8 cellular contexts compared by ENCODE assay signal in the genomic region with DNA sequence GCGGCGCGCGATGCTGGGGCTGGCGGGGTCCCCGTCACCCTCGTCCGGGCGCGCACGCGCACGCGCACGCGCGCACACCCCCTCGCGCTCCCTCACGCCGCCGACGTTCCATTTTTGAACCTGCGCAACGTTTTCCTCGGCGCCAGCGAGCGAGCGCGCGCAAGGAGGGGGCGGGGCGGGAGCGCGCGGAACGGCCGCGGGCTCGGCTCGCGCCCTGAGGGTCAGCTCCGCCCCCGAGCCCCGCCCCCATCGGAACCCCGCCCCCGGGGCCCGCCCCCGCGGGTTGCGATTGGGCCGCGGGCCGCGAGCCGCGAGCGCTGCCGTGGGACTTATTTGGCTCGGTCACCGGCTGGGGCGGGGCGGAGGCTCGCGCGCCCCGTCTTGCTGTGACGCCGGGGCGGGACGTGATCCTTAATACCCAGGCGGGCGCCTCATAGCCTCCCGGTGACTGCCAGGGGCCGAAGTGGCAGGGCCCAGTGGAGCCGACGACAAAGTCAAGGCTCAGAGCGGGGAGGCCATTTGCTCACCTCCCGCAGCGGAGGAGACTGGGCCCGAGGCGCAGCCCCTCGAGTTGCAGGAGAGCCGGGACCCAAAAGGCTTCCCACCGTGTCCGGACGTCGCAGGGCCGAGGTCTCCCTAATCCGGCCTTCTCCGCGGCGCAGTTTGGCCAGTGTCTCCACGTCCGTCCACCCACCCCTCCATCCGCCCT. TPM values are rescaled to one million over a fixed set of nuclear protein-coding genes. Genes with fewer than 3 reads are reported as not detected.
DNase-seq lines count a peak whose midpoint lies in the region; ATAC-seq, FAIRE-seq and TF ChIP-seq lines count a peak whose summit lies in the region.

Gene CBX7, minus strand, starts transcription at position 170 of the 709 bp plus-strand sequence. CDS start 236 bp downstream, outside the sequence.

- H3K27ac ChIP-seq in SU-DHL-6 (ENCODE audit: low read depth, low read length) = no peak within 1 kb of the TSS
- H3K27ac ChIP-seq in parathyroid adenoma = peak within 1 kb of the TSS; percentile 88
- H3K27ac ChIP-seq in tibial nerve = peak within 1 kb of the TSS; percentile 97 to 100 (median 99)

- TF ChIP-seq POLR2A in H54 (IDR thresholded peaks at IDR 0.05; ENCODE audit: low read depth, low read length) = peak; percentile 34; the same call in 1 of the 2 replicates
- TF ChIP-seq POLR2A in tibial nerve (IDR thresholded peaks at IDR 0.05) = peak; percentile 93 to 96

- H3K36me3 Mint-ChIP-seq in activated naive CD8-positive, alpha-beta T cell treated with anti-CD3 and anti-CD28 coated beads for 36 hours = peaks cover 1% of the 10 kb centered on the region

- peaks cover 17% of the 10 kb centered on the region for H3K27me3 Mint-ChIP-seq in activated naive CD8-positive, alpha-beta T cell treated with anti-CD3 and anti-CD28 coated beads for 36 hours

- H2AFZ ChIP-seq in Loucy (ENCODE audit: low read length) (peak within 1 kb of the TSS; percentile 89), SU-DHL-6 (ENCODE audit: low read depth, low read length, severe bottlenecking) (peak within 1 kb of the TSS; percentile 81), parathyroid adenoma (peak within 1 kb of the TSS; percentile 95)

- H3K4me3 ChIP-seq in Loucy (ENCODE audit: low read length, poor library complexity, severe bottlenecking) (peak within 1 kb of the TSS; percentile 79), SU-DHL-6 (ENCODE audit: insufficient read depth, low read length, poor library complexity, severe bottlenecking) (peak within 1 kb of the TSS; percentile 59), parathyroid adenoma (ENCODE audit: low read depth, low read length) (peak within 1 kb of the TSS; percentile 80), tibial nerve (peak within 1 kb of the TSS; percentile 90 to 97 (median 92))

- H3K4me1 Mint-ChIP-seq in activated naive CD8-positive, alpha-beta T cell treated with anti-CD3 and anti-CD28 coated beads for 36 hours = peaks cover 29% of the 10 kb centered on the region

- FAIRE-seq in H54 (lab: Jason Lieb, UNC) = no peak

- intact Hi-C loops in Right ventricle myocardium inferior (cut with DNase I) = loop anchor here (2.0 to 5.0 kb wide), 2 partner anchors 166 to 375 kb away; partner anchors contain the start of gene RPL3

- peaks cover 5% of the 10 kb centered on the region for H3K4me1 ChIP-seq in Loucy (ENCODE audit: insufficient read depth, low read length, poor library complexity, severe bottlenecking)
- no peaks in the 10 kb centered on the region for H3K4me1 ChIP-seq in parathyroid adenoma
- peaks cover 0 to 53% (median 26%) of the 10 kb centered on the region in 4 donors for H3K4me1 ChIP-seq in tibial nerve

- no peak for TF ChIP-seq CTCF in Loucy (conservative IDR thresholded peaks at IDR 0.05; ENCODE audit: low read length)
- no peak for TF ChIP-seq CTCF in SU-DHL-6 (IDR thresholded peaks at IDR 0.05; ENCODE audit: insufficient read depth, low read length, poor library complexity, severe bottlenecking)
- no peak for TF ChIP-seq CTCF in parathyroid adenoma (IDR thresholded peaks at IDR 0.05)
- TF ChIP-seq CTCF in tibial nerve (IDR thresholded peaks at IDR 0.05) = peak in 2 of 5 experiments; percentile 7 to 32

- peak within 1 kb of the TSS; percentile 72 for H3K4me2 ChIP-seq in Loucy (ENCODE audit: low read depth, low read length, poor library complexity, severe bottlenecking)
- H3K4me2 ChIP-seq in SU-DHL-6 (ENCODE audit: low read depth, low read length, poor library complexity, severe bottlenecking) = peak within 1 kb of the TSS; percentile 58
- H3K4me2 ChIP-seq in parathyroid adenoma (ENCODE audit: low read length) = peak within 1 kb of the TSS; percentile 90

- peak within 1 kb of the TSS; percentile 61 for H3K27ac Mint-ChIP-seq in activated naive CD8-positive, alpha-beta T cell treated with anti-CD3 and anti-CD28 coated beads for 36 hours

- ATAC-seq in Right ventricle myocardium inferior = peak; percentile 92

- 0 to 2% methylated on average over 10 to 47 of the region's 98 CpGs for WGBS in tibial nerve, 2 donors

- peak within 1 kb of the TSS; percentile 79 for H3K4me3 Mint-ChIP-seq in activated naive CD8-positive, alpha-beta T cell treated with anti-CD3 and anti-CD28 coated beads for 36 hours

- no peaks in the 10 kb centered on the region for H3K9me2 ChIP-seq in Loucy (replicated peaks; ENCODE audit: low read depth, low read length)
- no peaks in the 10 kb centered on the region for H3K9me2 ChIP-seq in SU-DHL-6 (replicated peaks; ENCODE audit: insufficient read depth, low read length)

- H3K9ac ChIP-seq in Loucy (ENCODE audit: low read depth, low read length, poor library complexity, severe bottlenecking) (peak within 1 kb of the TSS; percentile 54), SU-DHL-6 (ENCODE audit: low read length) (peak within 1 kb of the TSS; percentile 53), parathyroid adenoma (peak within 1 kb of the TSS; percentile 61)

- H3K36me3 ChIP-seq in Loucy (ENCODE audit: insufficient read depth, low read length) = no peaks in the 10 kb centered on the region
- no peaks in the 10 kb centered on the region for H3K36me3 ChIP-seq in SU-DHL-6 (ENCODE audit: low read length)
- no peaks in the 10 kb centered on the region for H3K36me3 ChIP-seq in parathyroid adenoma (ENCODE audit: control insufficient read depth, insufficient read depth, low read length)
- peaks cover 0 to 15% (median 0%) of the 10 kb centered on the region in 3 donors for H3K36me3 ChIP-seq in tibial nerve

- no peaks in the 10 kb centered on the region; the same call in 1 of the 2 replicates for H3F3A ChIP-seq in Loucy (ENCODE audit: low read depth)
- no peaks in the 10 kb centered on the region for H3F3A ChIP-seq in SU-DHL-6 (ENCODE audit: insufficient read depth)

- peak; percentile 51 to 99 for TF ChIP-seq EP300 in tibial nerve (IDR thresholded peaks at IDR 0.05)

- peak; percentile 82 for DNase-seq in GDM1 (lab: John Stamatoyannopoulos, UW)
- DNase-seq in H54 (ENCODE audit: insufficient read length, low spot score) = peak; percentile 88
- DNase-seq in activated naive CD8-positive, alpha-beta T cell treated with anti-CD3 and anti-CD28 coated beads for 36 hours = peak; percentile 92
- peak; percentile 98 for DNase-seq in Right ventricle myocardium inferior (ENCODE audit: missing footprints)
- DNase-seq in tibial nerve (ENCODE audit: low spot score in 2 of 2) = peak; percentile 91 to 96

- H3K79me2 ChIP-seq in Loucy (ENCODE audit: insufficient read depth, low read length) (no peaks in the 10 kb centered on the region), SU-DHL-6 (ENCODE audit: insufficient read depth, low read length) (no peaks in the 10 kb centered on the region), parathyroid adenoma (no peaks in the 10 kb centered on the region)

- H3K9me3 Mint-ChIP-seq in activated naive CD8-positive, alpha-beta T cell treated with anti-CD3 and anti-CD28 coated beads for 36 hours = no peaks in the 10 kb centered on the region

- H3K9me3 ChIP-seq in Loucy (ENCODE audit: insufficient read depth, low read depth, low read length) (no peaks in the 10 kb centered on the region), SU-DHL-6 (ENCODE audit: insufficient read depth, low read length) (no peaks in the 10 kb centered on the region), parathyroid adenoma (ENCODE audit: control insufficient read depth, low read length) (no peaks in the 10 kb centered on the region), tibial nerve (no peaks in the 10 kb centered on the region)

- H3K27me3 ChIP-seq in Loucy (ENCODE audit: insufficient read depth, low read length, poor library complexity, severe bottlenecking) = peaks cover 1% of the 10 kb centered on the region
- no peaks in the 10 kb centered on the region for H3K27me3 ChIP-seq in SU-DHL-6 (ENCODE audit: low read length)
- no peaks in the 10 kb centered on the region for H3K27me3 ChIP-seq in parathyroid adenoma (ENCODE audit: control insufficient read depth, insufficient read depth, low read length)
- no peaks in the 10 kb centered on the region for H3K27me3 ChIP-seq in tibial nerve

- H4K20me1 ChIP-seq in Loucy (ENCODE audit: insufficient read depth, low read length, poor library complexity, severe bottlenecking) (no peaks in the 10 kb centered on the region), SU-DHL-6 (ENCODE audit: low read depth, low read length) (no peaks in the 10 kb centered on the region)

RNA-seq across cellular contexts. Expression of gene CBX7, which starts in this region (rescaled TPM):
- 10 to 100 TPM; 11.6 to 12.5 TPM for total RNA-seq in activated naive CD8-positive, alpha-beta T cell treated with anti-CD3 and anti-CD28 coated beads for 36 hours
- total RNA-seq in Right ventricle myocardium inferior = 66.0 TPM
- 100 to 1,000 TPM; 189 to 264 (median 206) TPM for total RNA-seq in tibial nerve
